14 cellular contexts compared by ENCODE assay signal in the genomic region with DNA sequence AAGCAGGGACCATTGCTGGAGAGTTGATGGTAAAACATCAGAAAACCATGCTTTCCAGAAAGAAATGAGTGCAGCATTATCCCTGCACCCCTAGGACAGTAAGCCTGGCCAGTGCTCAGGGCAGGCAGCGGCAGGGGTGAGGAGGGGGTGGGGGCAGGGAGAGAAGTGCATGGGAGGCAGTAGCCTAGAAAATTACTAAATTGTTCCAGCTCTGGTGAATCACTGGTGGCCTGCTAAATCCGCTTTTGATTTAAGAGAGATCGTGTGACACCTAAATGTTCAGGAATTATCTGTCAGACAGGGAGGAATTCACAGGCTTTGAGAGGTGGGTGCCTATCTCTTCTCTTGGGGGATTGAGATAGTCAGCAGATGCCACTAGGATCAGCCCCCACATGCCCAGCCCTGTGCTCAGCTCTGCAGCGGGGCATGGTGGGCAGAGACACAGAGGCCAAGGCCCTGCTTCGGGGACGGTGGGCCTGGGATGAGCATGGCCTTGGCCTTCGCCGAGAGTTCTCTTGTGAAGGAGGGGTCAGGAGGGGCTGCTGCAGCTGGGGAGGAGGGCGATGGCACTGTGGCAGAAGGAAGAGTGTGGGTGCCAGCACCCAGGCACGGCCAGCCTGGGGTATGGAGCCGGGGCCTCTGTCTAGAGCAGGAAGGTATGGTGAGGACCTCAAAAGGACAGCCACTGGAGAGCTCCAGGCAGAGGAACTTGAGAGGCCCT. TPM values are rescaled to one million over a fixed set of nuclear protein-coding genes. Genes with fewer than 3 reads are reported as not detected.
DNase-seq lines count a peak whose midpoint lies in the region; ATAC-seq and TF ChIP-seq lines count a peak whose summit lies in the region.
"Had no signal": no experiment of that assay in that cellular context is flagged by ENCODE, and none has a peak within 500 bp of the region (broad histone marks: within the 10 kb centered on the region; RNA-seq: fewer than 3 reads in every experiment).

No MANE protein-coding gene starts in this region.

- no peak for TF ChIP-seq POLR2A in IMR-90 (IDR thresholded peaks at IDR 0.05; ENCODE audit: low read depth, low read length)

- POLR2A ChIA-PET in IMR-90 (lab: Charles Lee; ENCODE audit: unreplicated experiment): no interaction called here

- 98% methylated on average over 6 of the region's 11 CpGs; no CpG with 5 or more reads in 1 of the 2 experiments for WGBS in IMR-90 (ENCODE audit: extremely low coverage in 2 of 2, insufficient read length in 1 of 2), 2 experiments

- H4K91ac ChIP-seq in IMR-90 (ENCODE audit: insufficient read depth, low read depth, low read length): no peak overlapping the region

- no peaks in the 10 kb centered on the region for H3K9me3 Mint-ChIP-seq in neural progenitor cell
- H3K9me3 Mint-ChIP-seq: CD4-positive, alpha-beta T cell had no signal

- no peak overlapping the region for H4K8ac ChIP-seq in IMR-90 (ENCODE audit: low read depth in 2 of 2, low read length in 2 of 2)

- H3K27me3 Mint-ChIP-seq in neural progenitor cell (ENCODE audit: insufficient read depth, low read depth): peaks cover 7% of the 10 kb centered on the region
- H3K27me3 Mint-ChIP-seq: CD4-positive, alpha-beta T cell had no signal

- no peak overlapping the region for H3K27ac Mint-ChIP-seq in neural progenitor cell
- H3K27ac Mint-ChIP-seq: CD4-positive, alpha-beta T cell had no signal

- H3K27me3 ChIP-seq in IMR-90 (ENCODE audit: control insufficient read depth, insufficient read depth, low read length) (peaks cover 3% of the 10 kb centered on the region; the same call in 1 of the 2 replicates), lower lobe of right lung (ENCODE audit: low read depth) (no peaks in the 10 kb centered on the region), thoracic aorta (replicated peaks; ENCODE audit: insufficient read depth) (no peaks in the 10 kb centered on the region), neural progenitor cell (no peaks in the 10 kb centered on the region)
- H3K27me3 ChIP-seq: SJSA1 had no signal

- H3K27ac ChIP-seq in IMR-90 (ENCODE audit: insufficient read depth, low read length) (no peak overlapping the region), lower lobe of right lung (peak overlapping the region; percentile 62), thoracic aorta (peak overlapping the region; percentile 90 to 98), neural progenitor cell (no peak overlapping the region)
- H3K27ac ChIP-seq: SJSA1 had no signal

- intact Hi-C loops in IMR-90 (cut with micrococcal nuclease) (no loop called here), lower lobe of right lung (cut with DNase I) (no loop called here)

- H3K23ac ChIP-seq in IMR-90 (ENCODE audit: low read depth, low read length): no peak overlapping the region

- no peak overlapping the region for H3K14ac ChIP-seq in IMR-90 (replicated peaks; ENCODE audit: low read depth, low read length)

- no peaks in the 10 kb centered on the region for H3K36me3 Mint-ChIP-seq in neural progenitor cell

- peaks cover 6% of the 10 kb centered on the region for H3K4me1 ChIP-seq in IMR-90 (ENCODE audit: control insufficient read depth, insufficient read depth, low read length)
- peaks cover 77% of the 10 kb centered on the region for H3K4me1 ChIP-seq in lower lobe of right lung
- H3K4me1 ChIP-seq in thoracic aorta (ENCODE audit: control insufficient read depth in 1 of 2, low read depth in 2 of 2): peaks cover 34 to 63% of the 10 kb centered on the region in 2 donors
- H3K4me1 ChIP-seq in neural progenitor cell: peaks cover 10% of the 10 kb centered on the region

- no peak overlapping the region for H2AFZ ChIP-seq in IMR-90 (replicated peaks; ENCODE audit: low read length, poor library complexity)
- no peak overlapping the region for H2AFZ ChIP-seq in neural progenitor cell (replicated peaks)

- TF ChIP-seq RAD21 in IMR-90 (IDR thresholded peaks at IDR 0.05; ENCODE audit: low read length): no peak

- H3K9ac ChIP-seq in IMR-90 (ENCODE audit: low read depth, low read length) (no peak overlapping the region), neural progenitor cell (no peak overlapping the region)

- H2BK5ac ChIP-seq in IMR-90 (ENCODE audit: low read depth, low read length, poor library complexity, severe bottlenecking): no peak overlapping the region

- H3K9me3 ChIP-seq in IMR-90 (ENCODE audit: control insufficient read depth, insufficient read depth, low read length) (no peaks in the 10 kb centered on the region), lower lobe of right lung (no peaks in the 10 kb centered on the region), thoracic aorta (no peaks in the 10 kb centered on the region), neural progenitor cell (ENCODE audit: low read depth) (no peaks in the 10 kb centered on the region)
- H3K9me3 ChIP-seq: SJSA1 had no signal

- 0 out of 2 replicates have a peak, but pooled peaks cover 5% of the 10 kb centered on the region for H3K9me1 ChIP-seq in IMR-90 (ENCODE audit: insufficient read depth, low read length)

- H3K18ac ChIP-seq in IMR-90 (ENCODE audit: low read depth, low read length): no peak overlapping the region

- no peak overlapping the region for H2BK15ac ChIP-seq in IMR-90 (ENCODE audit: low read depth, low read length)

- ATAC-seq in IMR-90 (ENCODE audit: low read depth) (peak; percentile 64), lower lobe of right lung (no peak), thoracic aorta (ENCODE audit: insufficient number of reproducible peaks, low FRiP score, low read depth) (peak; percentile 23), HG02981 (IDR thresholded peaks at IDR 0.05; ENCODE audit: unreplicated experiment) (no peak), GM21723 (IDR thresholded peaks at IDR 0.05; ENCODE audit: unreplicated experiment) (no peak)
- ATAC-seq: K562 had no signal

- no peak for TF ChIP-seq CTCF in IMR-90 (conservative IDR thresholded peaks at IDR 0.05; ENCODE audit: low read depth, low read length)
- TF ChIP-seq CTCF in lower lobe of right lung (IDR thresholded peaks at IDR 0.05): no peak
- no peak for TF ChIP-seq CTCF in thoracic aorta (IDR thresholded peaks at IDR 0.05)
- no peak for TF ChIP-seq CTCF in neural progenitor cell (IDR thresholded peaks at IDR 0.05)

- dilution Hi-C loops in IMR-90 (cut with HindIII; ENCODE audit: low sequenced_read_pairs, unreplicated experiment): no loop called here

- H3K79me2 ChIP-seq in neural progenitor cell (ENCODE audit: low read depth): no peaks in the 10 kb centered on the region

- H2AK5ac ChIP-seq in IMR-90 (ENCODE audit: low read depth, low read length): no peak overlapping the region

- no peak overlapping the region for H2BK20ac ChIP-seq in IMR-90 (ENCODE audit: low read depth, low read length)

- H3K79me1 ChIP-seq in IMR-90 (ENCODE audit: low read depth in 1 of 2, low read length in 2 of 2): no peaks in the 10 kb centered on the region

- H2BK120ac ChIP-seq in IMR-90 (ENCODE audit: low read depth, low read length): no peak overlapping the region

- no peak overlapping the region for H3K56ac ChIP-seq in IMR-90 (ENCODE audit: extremely low read depth, insufficient read depth, low read length)

- no peak overlapping the region for H3K4ac ChIP-seq in IMR-90 (ENCODE audit: low read depth, low read length)

- H3F3A ChIP-seq in neural progenitor cell (ENCODE audit: low read depth): no peaks in the 10 kb centered on the region

- CTCF ChIA-PET in IMR-90 (lab: Yijun Ruan, JAX): interaction anchor here (0.6 to 1.2 kb wide), 2 partner anchors 12 to 892 kb away, joined by 3 to 4 read pairs; no protein-coding TSS in a partner anchor

- DNase-seq in IMR-90: peak; percentile 30
- DNase-seq in amniotic stem cell (lab: John Stamatoyannopoulos, UW): peak; percentile 19
- DNase-seq in lower lobe of right lung: no peak
- DNase-seq in thoracic aorta (ENCODE audit: low spot score): no peak
- DNase-seq in neural progenitor cell (ENCODE audit: low spot score): no peak
- DNase-seq: activated CD4-positive, CD25-positive, alpha-beta regulatory T cell; amygdala; CD4-positive, alpha-beta T cell; NCI-H1694 had no signal

- H4K20me1 ChIP-seq in IMR-90 (ENCODE audit: insufficient read depth, low read length): no peaks in the 10 kb centered on the region
- H4K20me1 ChIP-seq in neural progenitor cell (ENCODE audit: low read depth): no peaks in the 10 kb centered on the region

- H3K36me3 ChIP-seq in IMR-90 (ENCODE audit: control insufficient read depth, insufficient read depth, low read length) (no peaks in the 10 kb centered on the region), lower lobe of right lung (no peaks in the 10 kb centered on the region), thoracic aorta (no peaks in the 10 kb centered on the region), neural progenitor cell (no peaks in the 10 kb centered on the region)
- H3K36me3 ChIP-seq: SJSA1 had no signal

- BruUV-seq in IMR-90 (replicated peaks; lab: Mats Ljungman, UMichigan): no TSS peak

- no peak overlapping the region for H4K5ac ChIP-seq in IMR-90 (ENCODE audit: low read depth, low read length)

- H3K4me2 ChIP-seq in IMR-90 (ENCODE audit: low read depth, low read length): no peak overlapping the region
- no peak overlapping the region for H3K4me2 ChIP-seq in neural progenitor cell

- H3K4me3 Mint-ChIP-seq in neural progenitor cell: no peak overlapping the region
- H3K4me3 Mint-ChIP-seq: CD4-positive, alpha-beta T cell had no signal

- peaks cover 12% of the 10 kb centered on the region for H3K4me1 Mint-ChIP-seq in neural progenitor cell

- H3K4me3 ChIP-seq in IMR-90 (ENCODE audit: insufficient read depth, low read depth, low read length) (no peak overlapping the region), lower lobe of right lung (no peak overlapping the region), thoracic aorta (no peak overlapping the region), neural progenitor cell (no peak overlapping the region)
- H3K4me3 ChIP-seq: K562, lung, SJSA1 had no signal

- in situ Hi-C loops in IMR-90 (cut with MboI; ENCODE audit: low sequenced_read_pairs): no loop called here

- no peak overlapping the region for H2AK9ac ChIP-seq in IMR-90 (replicated peaks; ENCODE audit: low read depth, low read length, poor library complexity)

TF ChIP-seq in IMR-90, 13 proteins besides CTCF, POLR2A, EP300 and RAD21 (continues in another document):
- TF ChIP-seq SMC3 (IDR thresholded peaks at IDR 0.05; ENCODE audit: low read depth, low read length) (no peak), RFX5 (IDR thresholded peaks at IDR 0.05; ENCODE audit: low read depth, low read length) (no peak)

RNA-seq across cellular contexts. Expression of a gene that starts 5.0 kb away (rescaled TPM):
- total RNA-seq in IMR-90 (2012; rRNA removed) (0.18 and 0.28 TPM in 2 replicates), lower lobe of right lung (826 TPM), thoracic aorta (1,000 to 10,000 TPM; 1,262 to 1,768 TPM), neural progenitor cell (ENCODE audit: low replicate concordance) (0.87 TPM in 1 of 2 replicates, not detected in the other)
- polyA plus RNA-seq in IMR-90 (2012; rRNA removed): 0.39 and 0.55 TPM in 2 replicates
- 0.18 and 0.30 TPM in 2 replicates for polyA plus RNA-seq in IMR-90 (2012; cell fraction: cytosol; rRNA removed)
- 0.87 and 1.2 TPM in 2 replicates for polyA plus RNA-seq in IMR-90 (2012; cell fraction: nucleus; rRNA removed; ENCODE audit: low replicate concordance)

RNA-seq across cellular contexts. Expression of a gene that starts 57.1 kb away (rescaled TPM):
- not detected in 2 replicates for total RNA-seq in IMR-90 (2012; rRNA removed)
- not detected in 2 replicates for polyA plus RNA-seq in IMR-90 (2012; rRNA removed)
- not detected in 2 replicates for polyA plus RNA-seq in IMR-90 (2012; cell fraction: cytosol; rRNA removed)
- not detected in 2 replicates for polyA plus RNA-seq in IMR-90 (2012; cell fraction: nucleus; rRNA removed; ENCODE audit: low replicate concordance)
- total RNA-seq in lower lobe of right lung: not detected
- not detected for total RNA-seq in thoracic aorta
- not detected in 2 replicates for total RNA-seq in neural progenitor cell (ENCODE audit: low replicate concordance)
- total RNA-seq: CD4-positive, alpha-beta T cell; K562; SJSA1 had no signal
- polyA plus RNA-seq: K562 had no signal

Comparison
In these comparisons a context has a peak if more than half of its experiments do, and no peak if none do; other contexts are left out.
1. ATAC-seq: peak in IMR-90 (single experiment) and thoracic aorta (single experiment); none in lower lobe of right lung (0 of 2), HG02981 (single experiment) and GM21723 (single experiment).
2. DNase-seq: peak in IMR-90 (single experiment) and amniotic stem cell (single experiment); none in lower lobe of right lung (single experiment), thoracic aorta (single experiment) and neural progenitor cell (single experiment).
3. H3K27ac ChIP-seq: peak in lower lobe of right lung (single experiment) and thoracic aorta (2 of 2); none in IMR-90 (single experiment) and neural progenitor cell (single experiment).
4. RNA of a gene that starts 5.0 kb away (total RNA-seq): 1,262 to 1,768 TPM in thoracic aorta and 826 TPM in lower lobe of right lung (single experiment); 0.18 to 0.28 TPM in IMR-90 and 0.87 TPM in neural progenitor cell; every median in the first group is over 100 times any median in the second.